ENCODE assay signal across 9 cellular contexts in the genomic region with DNA sequence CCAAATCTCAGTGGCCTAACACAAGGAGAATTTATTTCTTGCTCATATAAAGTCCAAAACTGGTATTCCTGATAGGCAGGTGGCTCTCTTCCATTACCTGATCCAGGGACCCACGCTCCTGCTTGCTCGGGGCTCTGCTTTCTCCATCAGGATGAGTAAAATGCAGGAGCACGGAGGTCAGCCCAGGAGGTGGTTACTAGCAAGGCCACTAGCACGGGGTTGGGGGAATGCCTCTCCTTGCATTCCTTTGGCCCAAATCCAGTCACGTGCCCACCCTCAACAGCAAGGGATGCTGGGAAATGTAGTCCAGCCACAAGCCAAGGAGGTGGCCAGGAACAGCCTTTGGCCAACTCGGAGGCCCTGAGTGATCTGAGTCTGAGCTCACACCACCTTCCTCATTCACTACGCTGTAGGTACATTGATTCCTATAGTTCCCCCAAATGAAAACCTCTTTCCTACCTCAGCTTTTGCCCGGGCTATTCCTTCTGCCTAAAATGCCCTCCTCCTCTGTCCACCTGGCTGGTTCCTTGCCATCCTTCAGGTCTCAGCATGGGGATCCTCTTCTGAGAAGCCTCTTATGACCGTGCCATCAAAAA. TPM values are rescaled to one million over a fixed set of nuclear protein-coding genes. Genes with fewer than 3 reads are reported as not detected.
DNase-seq lines count a peak whose midpoint lies in the region; ATAC-seq and FAIRE-seq lines count a peak whose summit lies in the region.
"Had no signal": no experiment of that assay in that cellular context is flagged by ENCODE, and none has a peak within 500 bp of the region (broad histone marks: within the 10 kb centered on the region; RNA-seq: fewer than 3 reads in every experiment).

No MANE protein-coding gene starts in this region.

- peak; percentile 97 for DNase-seq in ELF-1 (ENCODE audit: low read depth, low spot score)
- DNase-seq in UCSD-AML1 (lab: John Stamatoyannopoulos, UW; ENCODE audit: unreplicated experiment): peak; percentile 17
- DNase-seq in right cardiac atrium: peak; percentile 47 to 74 (median 60)
- DNase-seq in small intestine: peak; percentile 51
- DNase-seq in COR-L47 (lab: John Stamatoyannopoulos, UW): no peak

- peak; percentile 60 to 71 for ATAC-seq in right cardiac atrium
- ATAC-seq in GM19328 (IDR thresholded peaks at IDR 0.05; ENCODE audit: unreplicated experiment): no peak
- ATAC-seq in GM18909 (IDR thresholded peaks at IDR 0.05; ENCODE audit: poor library complexity, unreplicated experiment): no peak

- H3K36me3 ChIP-seq in HUES6 (ENCODE audit: control insufficient read depth, insufficient read depth, low read length) (no peaks in the 10 kb centered on the region), small intestine (ENCODE audit: control insufficient read depth in 2 of 2, insufficient read depth in 2 of 2, low read length in 2 of 2) (no peaks in the 10 kb centered on the region)

- H3K4me3 ChIP-seq in HUES6 (ENCODE audit: low read depth, low read length) (peak overlapping the region; percentile 49), right cardiac atrium (ENCODE audit: low read length) (no peak overlapping the region), small intestine (ENCODE audit: low read depth in 1 of 2, low read length in 2 of 2) (no peak overlapping the region)

- H3K27me3 ChIP-seq in HUES6 (ENCODE audit: control insufficient read depth, insufficient read depth, low read length) (no peaks in the 10 kb centered on the region), right cardiac atrium (ENCODE audit: control insufficient read depth, insufficient read depth) (no peaks in the 10 kb centered on the region), small intestine (ENCODE audit: control insufficient read depth in 2 of 2, insufficient read depth in 2 of 2, low read length in 2 of 2) (no peaks in the 10 kb centered on the region)

- H3K27ac ChIP-seq in HUES6 (ENCODE audit: low read depth, low read length) (no peak overlapping the region), right cardiac atrium (ENCODE audit: low read length) (no peak overlapping the region), small intestine (ENCODE audit: low read depth in 1 of 2, low read length in 1 of 2) (no peak overlapping the region)

- intact Hi-C loops in right cardiac atrium (cut with DNase I): no loop called here

- no peak for FAIRE-seq in small intestine (lab: Jason Lieb, UNC)
- FAIRE-seq: endometrium had no signal

- no peak overlapping the region for H3K9ac ChIP-seq in HUES6 (ENCODE audit: low read length)

- 34% methylated on average over 9 of the region's 9 CpGs for WGBS in right cardiac atrium
- WGBS in small intestine, 3 donors: 34 to 44% (median 39%) methylated on average over 9 of the region's 9 CpGs

- H3K9me3 ChIP-seq in HUES6 (ENCODE audit: control insufficient read depth, insufficient read depth, low read depth, low read length) (no peaks in the 10 kb centered on the region), right cardiac atrium (ENCODE audit: control insufficient read depth, low read length) (no peaks in the 10 kb centered on the region), small intestine (ENCODE audit: control insufficient read depth, low read depth) (no peaks in the 10 kb centered on the region)

- H3K4me1 ChIP-seq in HUES6 (ENCODE audit: control insufficient read depth, insufficient read depth, low read length) (peaks cover 7% of the 10 kb centered on the region), right cardiac atrium (ENCODE audit: control insufficient read depth, insufficient read depth, low read length) (peaks cover 5% of the 10 kb centered on the region), small intestine (ENCODE audit: control insufficient read depth in 2 of 2, insufficient read depth in 1 of 2, low read depth in 1 of 2, low read length in 1 of 2) (peaks cover 0 to 2% of the 10 kb centered on the region in 2 donors)

RNA-seq across cellular contexts. Expression of a gene that starts 38.3 kb away (rescaled TPM):
- 10 to 100 TPM; 39.7 to 50.9 (median 45.1) TPM for total RNA-seq in right cardiac atrium
- 14.4 TPM for polyA plus RNA-seq in right cardiac atrium
- 10 to 100 TPM; 11.6 to 18.1 (median 11.9) TPM for polyA plus RNA-seq in small intestine

Comparison
In these comparisons a context has a peak if more than half of its experiments do, and no peak if none do; other contexts are left out.
1. ATAC-seq: peak in right cardiac atrium (2 of 2); none in GM19328 (single experiment) and GM18909 (single experiment).